ENCODE assay signal across 14 cellular contexts in the genomic region with DNA sequence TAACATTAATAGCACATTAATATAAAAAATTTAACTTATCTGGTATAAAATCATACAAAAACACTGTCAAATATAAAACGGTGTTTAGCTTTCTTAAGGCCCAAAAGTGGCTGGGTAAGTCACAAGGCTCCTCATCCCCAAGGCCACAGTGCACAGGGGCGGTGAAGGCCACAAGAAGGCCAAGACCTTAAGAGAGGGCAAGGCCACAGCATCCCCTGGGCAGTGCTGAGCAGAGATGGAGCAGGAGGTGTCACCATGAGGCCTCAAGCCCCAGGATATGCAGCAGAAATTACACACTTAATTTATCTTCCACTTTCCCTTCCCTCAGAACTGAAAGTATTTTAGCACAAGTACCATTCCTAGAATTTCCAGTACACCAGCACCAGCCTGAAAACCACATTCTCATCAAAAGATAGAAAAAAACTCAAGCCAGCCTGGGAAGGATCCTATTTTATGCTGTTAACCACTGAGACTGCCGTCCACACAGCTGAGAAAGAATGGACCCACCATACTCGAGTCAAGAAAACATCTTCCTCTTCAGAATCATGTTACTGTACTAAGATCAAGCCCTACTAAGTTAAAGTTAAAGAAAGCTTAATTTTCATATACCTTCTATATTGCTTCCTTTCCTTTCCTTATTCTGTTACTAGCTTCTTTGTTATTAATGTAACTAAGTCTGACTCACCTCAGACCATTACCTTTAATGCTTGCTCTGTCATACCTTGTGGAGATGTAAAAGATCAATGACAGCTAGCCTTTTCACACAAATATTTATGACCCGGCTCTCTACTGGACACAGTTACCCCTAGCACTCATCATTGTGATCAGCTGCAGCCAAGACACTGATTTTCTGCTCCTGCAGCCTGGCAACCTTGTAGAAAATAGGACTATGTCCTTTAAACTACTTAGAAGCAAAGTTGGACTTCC. TPM values are rescaled to one million over a fixed set of nuclear protein-coding genes. Genes with fewer than 3 reads are reported as not detected.
A peak's percentile ranks its signal among the peaks of the same experiment; 100 is the strongest.
DNase-seq lines count a peak whose midpoint lies in the region; ATAC-seq and TF ChIP-seq lines count a peak whose summit lies in the region.
"Had no signal": no experiment of that assay in that cellular context is flagged by ENCODE, and none has a peak within 500 bp of the region (broad histone marks: within the 10 kb centered on the region; RNA-seq: fewer than 3 reads in every experiment).

No MANE protein-coding gene starts in this region.

- no peaks in the 10 kb centered on the region for H3K36me3 Mint-ChIP-seq in chondrocyte (ENCODE audit: low read depth)

- H3K27ac ChIP-seq in PC-3 (ENCODE audit: low read length) (no peak overlapping the region), left lung (peak overlapping the region in 1 of 2 donors; percentile 75), tibial artery (peak overlapping the region; percentile 74 to 82)
- H3K27ac ChIP-seq: neutrophil had no signal

- H3K4me3 ChIP-seq in PC-3 (ENCODE audit: low read length) (no peak overlapping the region), left lung (no peak overlapping the region), tibial artery (no peak overlapping the region)

- peaks cover 8% of the 10 kb centered on the region; the same call in 1 of the 2 replicates for H3K27me3 ChIP-seq in PC-3 (ENCODE audit: low read length)
- H3K27me3 ChIP-seq in left lung = no peaks in the 10 kb centered on the region
- H3K27me3 ChIP-seq in tibial artery = no peaks in the 10 kb centered on the region
- H3K27me3 ChIP-seq: neutrophil had no signal

- no peak overlapping the region for H3K9ac ChIP-seq in PC-3 (ENCODE audit: low read length)

- H3K9me3 Mint-ChIP-seq in chondrocyte (ENCODE audit: low read depth) = peaks cover 4% of the 10 kb centered on the region
- H3K9me3 Mint-ChIP-seq: activated T-helper 1 cell treated with anti-CD3 and anti-CD28 coated beads, Interleukin-12 subunit alpha, Interleukin-12 subunit beta, Interleukin-2, Interleukin-4 antibody, amounts not matched to agents 30 ng/mL and 10 ng/mL and 1 ng/mL, durations not matched to agents 14 hours and 24 hours and 36 hours had no signal

- H3K4me1 ChIP-seq in PC-3 (ENCODE audit: insufficient read depth, low read length) (no peaks in the 10 kb centered on the region), left lung (peaks cover 0 to 6% of the 10 kb centered on the region in 2 donors), tibial artery (peaks cover 0 to 77% (median 53%) of the 10 kb centered on the region in 4 donors)

- POLR2A ChIA-PET in PC-3 (lab: Charles Lee; ENCODE audit: unreplicated experiment) = no interaction called here

- H4K20me1 ChIP-seq in PC-3 (ENCODE audit: low read length) = no peaks in the 10 kb centered on the region

- DNase-seq in PC-3 = peak; percentile 31
- no peak for DNase-seq in chondrocyte (ENCODE audit: low spot score)
- no peak for DNase-seq in left lung
- DNase-seq in tibial artery = no peak
- DNase-seq in activated T-cell treated with anti-CD3 and anti-CD28 coated beads for 4 hours = no peak
- no peak for DNase-seq in SHP77 (lab: John Stamatoyannopoulos, UW)
- DNase-seq: DMS 273 treated with DMSO at 0.1 percent for 48 hours; NCI-H1694 treated with DMSO at 0.1 percent for 48 hours; stimulated activated CD4-positive, alpha-beta T cell treated with anti-CD3 and anti-CD28 coated beads, Interleukin-4, amount 100 ng/mL, for 24 hours had no signal

- no peak overlapping the region for H2AFZ ChIP-seq in PC-3 (ENCODE audit: low read length)

- intact Hi-C loops in PC-3 (cut with micrococcal nuclease) = no loop called here
- intact Hi-C loops in left lung (cut with DNase I) = loop anchor here in 1 of 2 donors (10.0 kb wide), 2 partner anchors 137 to 257 kb away; no protein-coding TSS in a partner anchor
- intact Hi-C loops in tibial artery (cut with DNase I; ENCODE audit: low total_unique reads) = no loop called here

- peaks cover 83% of the 10 kb centered on the region for H3K4me1 Mint-ChIP-seq in chondrocyte (ENCODE audit: low read depth)

- TF ChIP-seq CTCF in PC-3 (conservative IDR thresholded peaks at IDR 0.05; ENCODE audit: low read depth, low read length) (no peak), chondrocyte (IDR thresholded peaks at IDR 0.05) (no peak), left lung (IDR thresholded peaks at IDR 0.05) (no peak), tibial artery (IDR thresholded peaks at IDR 0.05) (no peak)

- H3K4me2 ChIP-seq in PC-3 (ENCODE audit: low read length) = no peak overlapping the region

- peak overlapping the region; percentile 13 for H3K4me3 Mint-ChIP-seq in chondrocyte (ENCODE audit: unreplicated experiment)
- H3K4me3 Mint-ChIP-seq: activated T-helper 1 cell treated with anti-CD3 and anti-CD28 coated beads, Interleukin-12 subunit alpha, Interleukin-12 subunit beta, Interleukin-2, Interleukin-4 antibody, amounts not matched to agents 30 ng/mL and 10 ng/mL and 1 ng/mL, durations not matched to agents 14 hours and 24 hours and 36 hours had no signal

- peak overlapping the region; percentile 87 for H3K27ac Mint-ChIP-seq in chondrocyte (ENCODE audit: unreplicated experiment)
- H3K27ac Mint-ChIP-seq: activated T-helper 1 cell treated with anti-CD3 and anti-CD28 coated beads, Interleukin-12 subunit alpha, Interleukin-12 subunit beta, Interleukin-2, Interleukin-4 antibody, amounts not matched to agents 30 ng/mL and 10 ng/mL and 1 ng/mL, durations not matched to agents 14 hours and 24 hours and 36 hours had no signal

- H3K27me3 Mint-ChIP-seq in chondrocyte (ENCODE audit: low read depth) = no peaks in the 10 kb centered on the region

- ATAC-seq in PC-3 (no peak), left lung (peak; percentile 29), HG03196 (IDR thresholded peaks at IDR 0.05; ENCODE audit: unreplicated experiment) (no peak)

- H3K9me3 ChIP-seq in PC-3 (ENCODE audit: low read length) (no peaks in the 10 kb centered on the region), left lung (no peaks in the 10 kb centered on the region), tibial artery (no peaks in the 10 kb centered on the region)
- H3K9me3 ChIP-seq: neutrophil had no signal

- no TSS peak for BruUV-seq in PC-3 (replicated peaks; lab: Mats Ljungman, UMichigan)

- H3K79me2 ChIP-seq in PC-3 (ENCODE audit: low read length) = no peaks in the 10 kb centered on the region

- H3K36me3 ChIP-seq in PC-3 (ENCODE audit: low read depth, low read length) = no peaks in the 10 kb centered on the region
- H3K36me3 ChIP-seq in left lung = no peaks in the 10 kb centered on the region
- H3K36me3 ChIP-seq in tibial artery = no peaks in the 10 kb centered on the region
- H3K36me3 ChIP-seq: neutrophil had no signal

- no peaks in the 10 kb centered on the region for H3F3A ChIP-seq in PC-3 (ENCODE audit: low read length, unreplicated experiment)

- CTCF ChIA-PET in PC-3 (lab: Charles Lee) = no interaction called here

- no peaks in the 10 kb centered on the region for H3K9me2 ChIP-seq in PC-3 (replicated peaks; ENCODE audit: low read length)

RNA-seq across cellular contexts. Expression of a gene that starts 26.4 kb away (rescaled TPM):
- total RNA-seq in PC-3 (2014; rRNA removed) (not detected in 2 replicates), chondrocyte (0.65 to 3.5 TPM (median 0.87 TPM) in 3 replicates), left lung (1 to 10 TPM; 1.9 to 2.7 TPM)
- total RNA-seq: activated T-helper 1 cell treated with anti-CD3 and anti-CD28 coated beads, Interleukin-12 subunit alpha, Interleukin-12 subunit beta, Interleukin-2, Interleukin-4 antibody, amounts not matched to agents 30 ng/mL and 10 ng/mL and 1 ng/mL, durations not matched to agents 14 hours and 24 hours and 36 hours; dermis microvascular lymphatic vessel endothelial cell; HT1080 had no signal

RNA-seq across cellular contexts. Expression of a gene that starts 36.8 kb away (rescaled TPM):
- not detected in 2 replicates for total RNA-seq in PC-3 (2014; rRNA removed)
- 0.24 to 0.87 TPM (median 0.55 TPM) in 3 replicates for total RNA-seq in chondrocyte
- total RNA-seq in left lung = 10 to 100 TPM; 33.9 to 63.4 TPM
- total RNA-seq: activated T-helper 1 cell treated with anti-CD3 and anti-CD28 coated beads, Interleukin-12 subunit alpha, Interleukin-12 subunit beta, Interleukin-2, Interleukin-4 antibody, amounts not matched to agents 30 ng/mL and 10 ng/mL and 1 ng/mL, durations not matched to agents 14 hours and 24 hours and 36 hours; dermis microvascular lymphatic vessel endothelial cell; HT1080 had no signal

Comparison
In these comparisons a context has a peak if more than half of its experiments do, and no peak if none do; other contexts are left out.
1. RNA of a gene that starts 36.8 kb away (total RNA-seq): 33.9 to 63.4 TPM in left lung; 0.24 to 0.87 TPM in chondrocyte and not detected in PC-3; every median in the first group is over 10 times any median in the second.